8 cellular contexts compared by ENCODE assay signal in the genomic region with DNA sequence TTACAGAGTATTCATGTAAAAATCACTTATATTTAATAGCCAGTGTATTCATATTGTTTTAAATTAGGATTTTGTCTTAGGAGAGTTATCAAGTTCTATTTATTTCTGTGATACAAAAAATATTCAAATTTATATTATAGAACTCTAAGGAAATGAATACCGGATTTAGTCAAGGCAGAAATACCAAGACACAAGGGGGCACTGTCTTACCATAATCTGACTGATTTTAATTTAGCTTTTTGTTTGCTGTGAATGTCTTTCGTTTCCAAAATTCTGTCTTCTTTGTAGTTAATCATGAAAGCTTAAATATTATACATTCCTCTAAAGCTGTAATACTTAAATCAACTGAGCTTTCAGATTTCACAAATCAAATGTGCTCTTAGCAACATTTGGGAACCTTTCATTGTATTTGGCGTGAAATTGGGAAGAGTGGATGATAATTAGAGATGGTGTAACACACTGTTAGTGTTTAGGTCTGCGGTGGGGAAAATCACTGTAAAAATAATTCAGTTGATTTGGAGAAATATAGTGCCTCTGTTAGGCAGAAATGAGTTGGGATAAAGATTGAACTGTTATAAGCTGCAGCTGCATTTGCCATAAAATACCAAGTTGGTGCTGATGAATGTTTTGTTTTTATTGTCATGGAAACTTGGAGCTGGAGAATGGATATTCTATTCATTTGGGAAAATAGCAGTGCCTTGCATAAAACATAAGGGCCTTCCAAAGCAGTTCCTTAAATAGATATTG.
A peak's percentile ranks its signal among the peaks of the same experiment; 100 is the strongest.
DNase-seq lines count a peak whose midpoint lies in the region; ATAC-seq and TF ChIP-seq lines count a peak whose summit lies in the region.

No MANE protein-coding gene starts in this region.

- POLR2A ChIA-PET in PC-9 (lab: Charles Lee; ENCODE audit: unreplicated experiment), result no interaction called here

- H3K4me3 ChIP-seq in PC-9 (no peak overlapping the region), epithelial cell of esophagus (ENCODE audit: low read length) (no peak overlapping the region), muscle layer of colon (ENCODE audit: low read depth in 1 of 2, low read length in 2 of 2) (no peak overlapping the region)

- ATAC-seq in GM19397 (IDR thresholded peaks at IDR 0.05; ENCODE audit: unreplicated experiment) (no peak), HG03342 (IDR thresholded peaks at IDR 0.05; ENCODE audit: unreplicated experiment) (no peak), HG02938 (IDR thresholded peaks at IDR 0.05; ENCODE audit: unreplicated experiment) (no peak)

- H3K27ac ChIP-seq in PC-9, result no peak overlapping the region
- peak overlapping the region; percentile 71 for H3K27ac ChIP-seq in muscle layer of colon (ENCODE audit: low read depth, low read length)

- no peak overlapping the region for H3K9ac ChIP-seq in muscle layer of colon (ENCODE audit: low read length)

- in situ Hi-C loops in Caki2 (cut with HindIII; ENCODE audit: low pct_unique_long_range_greater_than_20kb, low sequenced_read_pairs), result no loop called here
- in situ Hi-C loops in KBM-7 (cut with MboI; ENCODE audit: low pct_unique_long_range_greater_than_20kb, low sequenced_read_pairs), result no loop called here

- CTCF ChIA-PET in PC-9 (lab: Charles Lee), result interaction anchor here (0.7 to 1.6 kb wide), 6 partner anchors 12 to 396 kb away, joined by 3 to 7 read pairs (median 4); no protein-coding TSS in a partner anchor

- no peaks in the 10 kb centered on the region for H3K9me2 ChIP-seq in PC-9 (ENCODE audit: insufficient read depth)

- H3K27me3 ChIP-seq in PC-9 (ENCODE audit: insufficient read depth, low read depth) (no peaks in the 10 kb centered on the region), muscle layer of colon (ENCODE audit: control insufficient read depth in 1 of 2, insufficient read depth in 2 of 2, low read length in 2 of 2) (no peaks in the 10 kb centered on the region)

- H3F3A ChIP-seq in PC-9 (ENCODE audit: insufficient read depth, low read depth), result no peaks in the 10 kb centered on the region

- no peaks in the 10 kb centered on the region for H3K9me3 ChIP-seq in PC-9 (ENCODE audit: insufficient read depth, low read depth)
- no peaks in the 10 kb centered on the region for H3K9me3 ChIP-seq in muscle layer of colon (ENCODE audit: low read length)

- no TSS peak for BruUV-seq in PC-9 (replicated peaks; lab: Mats Ljungman, UMichigan)

- peak; percentile 32 for DNase-seq in Caki2 (ENCODE audit: low read depth)
- DNase-seq in KBM-7, result peak; percentile 61
- DNase-seq in PC-9, result no peak
- DNase-seq in epithelial cell of esophagus (ENCODE audit: low read depth), result peak; percentile 53

- H3K36me3 ChIP-seq in PC-9 (ENCODE audit: low read depth) (no peaks in the 10 kb centered on the region), muscle layer of colon (ENCODE audit: insufficient read depth, low read length) (no peaks in the 10 kb centered on the region)

- intact Hi-C loops in PC-9 (cut with micrococcal nuclease; ENCODE audit: unreplicated experiment), result loop anchor here (1.0 to 2.0 kb wide), 2 partner anchors 160 to 381 kb away; no protein-coding TSS in a partner anchor

- peak; percentile 70 for TF ChIP-seq CTCF in PC-9 (conservative IDR thresholded peaks at IDR 0.05)
- peak; percentile 64 for TF ChIP-seq CTCF in epithelial cell of esophagus (IDR thresholded peaks at IDR 0.05; ENCODE audit: insufficient read depth, low read depth, low read length, missing control alignments)

- peaks cover 4% of the 10 kb centered on the region; the same call in 1 of the 2 replicates for H4K20me1 ChIP-seq in PC-9 (ENCODE audit: insufficient read depth)

- H3K4me2 ChIP-seq in PC-9, result no peak overlapping the region

- no peak overlapping the region for H2AFZ ChIP-seq in PC-9

- H3K4me1 ChIP-seq in PC-9 (replicated peaks; ENCODE audit: insufficient read depth) (no peaks in the 10 kb centered on the region), muscle layer of colon (ENCODE audit: insufficient read depth, low read length) (peaks cover 37% of the 10 kb centered on the region)

- H3K79me2 ChIP-seq in PC-9 (ENCODE audit: low read depth), result no peaks in the 10 kb centered on the region

Comparison
In these comparisons a context has a peak if more than half of its experiments do, and no peak if none do; other contexts are left out.
1. DNase-seq: peak in Caki2 (single experiment), KBM-7 (single experiment) and epithelial cell of esophagus (single experiment); none in PC-9 (0 of 2).